Comparison of ENCODE assay signal across 9 cellular contexts in the genomic region with DNA sequence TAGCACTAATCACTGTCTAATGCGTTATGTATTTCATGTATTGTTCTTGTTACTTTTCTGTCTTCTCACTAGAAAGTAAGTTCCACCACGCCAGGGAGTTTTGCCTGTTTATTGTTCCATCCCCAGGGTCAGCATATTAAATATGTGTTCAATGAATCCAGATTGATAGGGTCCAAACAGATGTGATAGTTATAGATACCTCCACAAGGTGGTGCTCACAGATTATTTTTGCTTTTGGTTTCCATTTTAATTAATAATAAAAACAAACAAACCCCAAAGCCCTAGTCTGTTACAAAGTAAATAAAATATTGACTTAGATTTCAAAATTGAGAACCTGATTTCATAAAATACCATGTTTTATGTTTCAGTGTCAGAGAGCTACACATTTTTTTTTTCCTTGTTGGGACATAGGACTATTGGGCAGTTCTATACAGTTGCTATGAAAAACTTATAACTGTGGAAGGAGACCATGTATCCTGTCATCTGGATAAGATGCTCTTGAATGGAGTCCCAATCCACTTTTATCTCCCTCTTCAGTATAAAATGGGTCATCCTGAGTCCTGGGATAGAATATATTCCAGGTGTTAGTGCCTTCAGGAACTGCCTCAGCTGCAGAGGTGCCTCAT. TPM values are rescaled to one million over a fixed set of nuclear protein-coding genes. Genes with fewer than 3 reads are reported as not detected.
A peak's percentile ranks its signal among the peaks of the same experiment; 100 is the strongest.
DNase-seq lines count a peak whose midpoint lies in the region; ATAC-seq and TF ChIP-seq lines count a peak whose summit lies in the region.
"Had no signal": no experiment of that assay in that cellular context is flagged by ENCODE, and none has a peak within 500 bp of the region (broad histone marks: within the 10 kb centered on the region; RNA-seq: fewer than 3 reads in every experiment).

No MANE protein-coding gene starts in this region.

- intact Hi-C loops in ascending aorta (cut with DNase I): no loop called here

- DNase-seq in NAMALWA (ENCODE audit: low spot score) (peak; percentile 53), endothelial cell (ENCODE audit: low spot score) (no peak), suprapubic skin (ENCODE audit: low spot score in 2 of 2) (no peak), cerebellum (ENCODE audit: low spot score) (no peak), ascending aorta (ENCODE audit: low spot score in 2 of 2) (no peak)
- DNase-seq in T-helper 2 cell treated with Interferon-gamma antibody and Interleukin-4, amounts not matched to agents 5 μg/mL and 100 μg/mL, for 36 hours (ENCODE audit: low spot score): no peak

- H3K27me3 Mint-ChIP-seq in endothelial cell (ENCODE audit: unreplicated experiment): peaks cover 1% of the 10 kb centered on the region
- H3K27me3 Mint-ChIP-seq in T-helper 2 cell treated with Interferon-gamma antibody and Interleukin-4, amounts not matched to agents 5 μg/mL and 100 μg/mL, for 36 hours (ENCODE audit: low read depth): no peaks in the 10 kb centered on the region

- H3K9me3 Mint-ChIP-seq in endothelial cell (ENCODE audit: unreplicated experiment): no peaks in the 10 kb centered on the region
- H3K9me3 Mint-ChIP-seq in T-helper 2 cell treated with Interferon-gamma antibody and Interleukin-4, amounts not matched to agents 5 μg/mL and 100 μg/mL, for 36 hours: no peaks in the 10 kb centered on the region

- H3K27ac Mint-ChIP-seq in endothelial cell (ENCODE audit: unreplicated experiment): no peak overlapping the region
- H3K27ac Mint-ChIP-seq in T-helper 2 cell treated with Interferon-gamma antibody and Interleukin-4, amounts not matched to agents 5 μg/mL and 100 μg/mL, for 36 hours: no peak overlapping the region

- H3K9me3 ChIP-seq in suprapubic skin: no peaks in the 10 kb centered on the region
- H3K9me3 ChIP-seq in ascending aorta: no peaks in the 10 kb centered on the region
- H3K9me3 ChIP-seq: neutrophil had no signal

- H3K27ac ChIP-seq in suprapubic skin (no peak overlapping the region), ascending aorta (no peak overlapping the region)
- H3K27ac ChIP-seq: neutrophil had no signal

- peak; percentile 58 for TF ChIP-seq CTCF in endothelial cell (IDR thresholded peaks at IDR 0.05; ENCODE audit: unreplicated experiment)
- TF ChIP-seq CTCF in suprapubic skin (IDR thresholded peaks at IDR 0.05): no peak
- no peak for TF ChIP-seq CTCF in ascending aorta (IDR thresholded peaks at IDR 0.05)

- no peak overlapping the region for H3K4me3 Mint-ChIP-seq in endothelial cell (ENCODE audit: unreplicated experiment)
- no peak overlapping the region for H3K4me3 Mint-ChIP-seq in T-helper 2 cell treated with Interferon-gamma antibody and Interleukin-4, amounts not matched to agents 5 μg/mL and 100 μg/mL, for 36 hours

- 66% methylated on average over 2 of the region's 2 CpGs for WGBS in suprapubic skin

- H3K4me1 Mint-ChIP-seq in endothelial cell (ENCODE audit: unreplicated experiment): no peaks in the 10 kb centered on the region
- H3K4me1 Mint-ChIP-seq in T-helper 2 cell treated with Interferon-gamma antibody and Interleukin-4, amounts not matched to agents 5 μg/mL and 100 μg/mL, for 36 hours (ENCODE audit: low read depth): no peaks in the 10 kb centered on the region

- TF ChIP-seq EP300 in suprapubic skin (IDR thresholded peaks at IDR 0.05): no peak

- H3K36me3 Mint-ChIP-seq in endothelial cell (ENCODE audit: low read depth, unreplicated experiment): no peaks in the 10 kb centered on the region
- no peaks in the 10 kb centered on the region for H3K36me3 Mint-ChIP-seq in T-helper 2 cell treated with Interferon-gamma antibody and Interleukin-4, amounts not matched to agents 5 μg/mL and 100 μg/mL, for 36 hours (ENCODE audit: low read depth)

- no peaks in the 10 kb centered on the region for H3K36me3 ChIP-seq in suprapubic skin
- H3K36me3 ChIP-seq in ascending aorta: no peaks in the 10 kb centered on the region
- H3K36me3 ChIP-seq: neutrophil had no signal

- H3K27me3 ChIP-seq in suprapubic skin: no peaks in the 10 kb centered on the region
- no peaks in the 10 kb centered on the region for H3K27me3 ChIP-seq in ascending aorta
- H3K27me3 ChIP-seq: neutrophil had no signal

- peak; percentile 66 for ATAC-seq in GM18508 (IDR thresholded peaks at IDR 0.05; ENCODE audit: insufficient read depth, unreplicated experiment)
- ATAC-seq in HG02571 (IDR thresholded peaks at IDR 0.05; ENCODE audit: unreplicated experiment): peak; percentile 59

- no peak for TF ChIP-seq POLR2A in suprapubic skin (IDR thresholded peaks at IDR 0.05)

- H3K4me1 ChIP-seq in suprapubic skin: no peaks in the 10 kb centered on the region
- H3K4me1 ChIP-seq in ascending aorta: no peaks in the 10 kb centered on the region

- no peak overlapping the region for H3K4me3 ChIP-seq in suprapubic skin
- no peak overlapping the region for H3K4me3 ChIP-seq in ascending aorta

RNA-seq across cellular contexts. Expression of a gene that starts 12.4 kb away (rescaled TPM):
- not detected for total RNA-seq in endothelial cell (ENCODE audit: unreplicated experiment)
- not detected for total RNA-seq in suprapubic skin
- not detected for total RNA-seq in cerebellum
- total RNA-seq in ascending aorta: not detected
